ENCODE assay signal across 1 cellular context in the genomic region with DNA sequence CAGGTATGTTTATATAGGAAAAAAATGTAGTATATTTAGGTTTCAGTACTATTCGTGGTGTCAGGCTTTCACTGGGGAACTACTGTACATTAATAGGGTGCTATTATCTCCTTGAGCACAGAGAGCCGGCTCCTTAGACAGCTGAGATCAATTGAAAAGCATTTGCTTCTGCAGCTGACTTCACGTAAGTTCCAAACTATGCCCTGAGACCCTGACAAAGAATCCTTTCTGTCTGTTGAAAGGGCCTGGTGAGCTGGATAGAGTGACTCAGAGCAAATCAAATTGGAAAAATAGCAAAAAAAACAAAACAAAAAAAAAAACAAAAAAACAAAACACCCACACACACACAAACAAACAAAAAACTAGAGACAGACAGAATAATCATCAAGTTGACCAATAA.
TF ChIP-seq lines count a peak whose summit lies in the region.

No MANE protein-coding gene starts in this region.

TF ChIP-seq in GM23338, 12 proteins besides CTCF, POLR2A, EP300 and RAD21 (continued from another document):
- TF ChIP-seq, protein P1, sequence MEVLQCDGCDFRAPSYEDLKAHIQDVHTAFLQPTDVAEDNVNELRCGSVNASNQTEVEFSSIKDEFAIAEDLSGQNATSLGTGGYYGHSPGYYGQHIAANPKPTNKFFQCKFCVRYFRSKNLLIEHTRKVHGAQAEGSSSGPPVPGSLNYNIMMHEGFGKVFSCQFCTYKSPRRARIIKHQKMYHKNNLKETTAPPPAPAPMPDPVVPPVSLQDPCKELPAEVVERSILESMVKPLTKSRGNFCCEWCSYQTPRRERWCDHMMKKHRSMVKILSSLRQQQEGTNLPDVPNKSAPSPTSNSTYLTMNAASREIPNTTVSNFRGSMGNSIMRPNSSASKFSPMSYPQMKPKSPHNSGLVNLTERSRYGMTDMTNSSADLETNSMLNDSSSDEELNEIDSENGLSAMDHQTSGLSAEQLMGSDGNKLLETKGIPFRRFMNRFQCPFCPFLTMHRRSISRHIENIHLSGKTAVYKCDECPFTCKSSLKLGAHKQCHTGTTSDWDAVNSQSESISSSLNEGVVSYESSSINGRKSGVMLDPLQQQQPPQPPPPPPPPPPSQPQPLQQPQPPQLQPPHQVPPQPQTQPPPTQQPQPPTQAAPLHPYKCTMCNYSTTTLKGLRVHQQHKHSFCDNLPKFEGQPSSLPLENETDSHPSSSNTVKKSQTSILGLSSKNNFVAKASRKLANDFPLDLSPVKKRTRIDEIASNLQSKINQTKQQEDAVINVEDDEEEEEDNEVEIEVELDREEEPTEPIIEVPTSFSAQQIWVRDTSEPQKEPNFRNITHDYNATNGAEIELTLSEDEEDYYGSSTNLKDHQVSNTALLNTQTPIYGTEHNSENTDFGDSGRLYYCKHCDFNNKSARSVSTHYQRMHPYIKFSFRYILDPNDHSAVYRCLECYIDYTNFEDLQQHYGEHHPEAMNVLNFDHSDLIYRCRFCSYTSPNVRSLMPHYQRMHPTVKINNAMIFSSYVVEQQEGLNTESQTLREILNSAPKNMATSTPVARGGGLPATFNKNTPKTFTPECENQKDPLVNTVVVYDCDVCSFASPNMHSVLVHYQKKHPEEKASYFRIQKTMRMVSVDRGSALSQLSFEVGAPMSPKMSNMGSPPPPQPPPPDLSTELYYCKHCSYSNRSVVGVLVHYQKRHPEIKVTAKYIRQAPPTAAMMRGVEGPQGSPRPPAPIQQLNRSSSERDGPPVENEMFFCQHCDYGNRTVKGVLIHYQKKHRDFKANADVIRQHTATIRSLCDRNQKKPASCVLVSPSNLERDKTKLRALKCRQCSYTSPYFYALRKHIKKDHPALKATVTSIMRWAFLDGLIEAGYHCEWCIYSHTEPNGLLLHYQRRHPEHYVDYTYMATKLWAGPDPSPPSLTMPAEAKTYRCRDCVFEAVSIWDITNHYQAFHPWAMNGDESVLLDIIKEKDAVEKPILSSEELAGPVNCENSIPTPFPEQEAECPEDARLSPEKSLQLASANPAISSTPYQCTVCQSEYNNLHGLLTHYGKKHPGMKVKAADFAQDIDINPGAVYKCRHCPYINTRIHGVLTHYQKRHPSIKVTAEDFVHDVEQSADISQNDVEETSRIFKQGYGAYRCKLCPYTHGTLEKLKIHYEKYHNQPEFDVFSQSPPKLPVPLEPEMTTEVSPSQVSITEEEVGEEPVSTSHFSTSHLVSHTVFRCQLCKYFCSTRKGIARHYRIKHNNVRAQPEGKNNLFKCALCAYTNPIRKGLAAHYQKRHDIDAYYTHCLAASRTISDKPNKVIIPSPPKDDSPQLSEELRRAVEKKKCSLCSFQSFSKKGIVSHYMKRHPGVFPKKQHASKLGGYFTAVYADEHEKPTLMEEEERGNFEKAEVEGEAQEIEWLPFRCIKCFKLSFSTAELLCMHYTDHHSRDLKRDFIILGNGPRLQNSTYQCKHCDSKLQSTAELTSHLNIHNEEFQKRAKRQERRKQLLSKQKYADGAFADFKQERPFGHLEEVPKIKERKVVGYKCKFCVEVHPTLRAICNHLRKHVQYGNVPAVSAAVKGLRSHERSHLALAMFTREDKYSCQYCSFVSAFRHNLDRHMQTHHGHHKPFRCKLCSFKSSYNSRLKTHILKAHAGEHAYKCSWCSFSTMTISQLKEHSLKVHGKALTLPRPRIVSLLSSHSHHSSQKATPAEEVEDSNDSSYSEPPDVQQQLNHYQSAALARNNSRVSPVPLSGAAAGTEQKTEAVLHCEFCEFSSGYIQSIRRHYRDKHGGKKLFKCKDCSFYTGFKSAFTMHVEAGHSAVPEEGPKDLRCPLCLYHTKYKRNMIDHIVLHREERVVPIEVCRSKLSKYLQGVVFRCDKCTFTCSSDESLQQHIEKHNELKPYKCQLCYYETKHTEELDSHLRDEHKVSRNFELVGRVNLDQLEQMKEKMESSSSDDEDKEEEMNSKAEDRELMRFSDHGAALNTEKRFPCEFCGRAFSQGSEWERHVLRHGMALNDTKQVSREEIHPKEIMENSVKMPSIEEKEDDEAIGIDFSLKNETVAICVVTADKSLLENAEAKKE (CRISPR knock-in tag; IDR thresholded peaks at IDR 0.05), result no peak
- TF ChIP-seq, protein P2, sequence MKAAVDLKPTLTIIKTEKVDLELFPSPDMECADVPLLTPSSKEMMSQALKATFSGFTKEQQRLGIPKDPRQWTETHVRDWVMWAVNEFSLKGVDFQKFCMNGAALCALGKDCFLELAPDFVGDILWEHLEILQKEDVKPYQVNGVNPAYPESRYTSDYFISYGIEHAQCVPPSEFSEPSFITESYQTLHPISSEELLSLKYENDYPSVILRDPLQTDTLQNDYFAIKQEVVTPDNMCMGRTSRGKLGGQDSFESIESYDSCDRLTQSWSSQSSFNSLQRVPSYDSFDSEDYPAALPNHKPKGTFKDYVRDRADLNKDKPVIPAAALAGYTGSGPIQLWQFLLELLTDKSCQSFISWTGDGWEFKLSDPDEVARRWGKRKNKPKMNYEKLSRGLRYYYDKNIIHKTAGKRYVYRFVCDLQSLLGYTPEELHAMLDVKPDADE (IDR thresholded peaks at IDR 0.05), result no peak
- TF ChIP-seq CREB1 (CRISPR knock-in tag; IDR thresholded peaks at IDR 0.05; ENCODE audit: low read depth) (no peak), EZH2phosphoT487 (IDR thresholded peaks at IDR 0.05; ENCODE audit: unreplicated experiment) (no peak), NANOG (IDR thresholded peaks at IDR 0.05; ENCODE audit: borderline replicate concordance) (no peak), JUNB (IDR thresholded peaks at IDR 0.05; ENCODE audit: unreplicated experiment) (no peak), STAT1 (IDR thresholded peaks at IDR 0.05; ENCODE audit: unreplicated experiment) (no peak)
- TF ChIP-seq, protein P3, sequence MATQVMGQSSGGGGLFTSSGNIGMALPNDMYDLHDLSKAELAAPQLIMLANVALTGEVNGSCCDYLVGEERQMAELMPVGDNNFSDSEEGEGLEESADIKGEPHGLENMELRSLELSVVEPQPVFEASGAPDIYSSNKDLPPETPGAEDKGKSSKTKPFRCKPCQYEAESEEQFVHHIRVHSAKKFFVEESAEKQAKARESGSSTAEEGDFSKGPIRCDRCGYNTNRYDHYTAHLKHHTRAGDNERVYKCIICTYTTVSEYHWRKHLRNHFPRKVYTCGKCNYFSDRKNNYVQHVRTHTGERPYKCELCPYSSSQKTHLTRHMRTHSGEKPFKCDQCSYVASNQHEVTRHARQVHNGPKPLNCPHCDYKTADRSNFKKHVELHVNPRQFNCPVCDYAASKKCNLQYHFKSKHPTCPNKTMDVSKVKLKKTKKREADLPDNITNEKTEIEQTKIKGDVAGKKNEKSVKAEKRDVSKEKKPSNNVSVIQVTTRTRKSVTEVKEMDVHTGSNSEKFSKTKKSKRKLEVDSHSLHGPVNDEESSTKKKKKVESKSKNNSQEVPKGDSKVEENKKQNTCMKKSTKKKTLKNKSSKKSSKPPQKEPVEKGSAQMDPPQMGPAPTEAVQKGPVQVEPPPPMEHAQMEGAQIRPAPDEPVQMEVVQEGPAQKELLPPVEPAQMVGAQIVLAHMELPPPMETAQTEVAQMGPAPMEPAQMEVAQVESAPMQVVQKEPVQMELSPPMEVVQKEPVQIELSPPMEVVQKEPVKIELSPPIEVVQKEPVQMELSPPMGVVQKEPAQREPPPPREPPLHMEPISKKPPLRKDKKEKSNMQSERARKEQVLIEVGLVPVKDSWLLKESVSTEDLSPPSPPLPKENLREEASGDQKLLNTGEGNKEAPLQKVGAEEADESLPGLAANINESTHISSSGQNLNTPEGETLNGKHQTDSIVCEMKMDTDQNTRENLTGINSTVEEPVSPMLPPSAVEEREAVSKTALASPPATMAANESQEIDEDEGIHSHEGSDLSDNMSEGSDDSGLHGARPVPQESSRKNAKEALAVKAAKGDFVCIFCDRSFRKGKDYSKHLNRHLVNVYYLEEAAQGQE (IDR thresholded peaks at IDR 0.05; ENCODE audit: unreplicated experiment), result no peak
TF ChIP-seq in GM23338: peak in this region for 0.
